In genomic region chr7:17674956-17675300, GRCh38 we compare ENCODE assay signal across 21 cellular contexts.
DNase-seq lines count a peak whose midpoint lies in the region; ATAC-seq and TF ChIP-seq lines count a peak whose summit lies in the region.
"Had no signal": no experiment of that assay in that cellular context is flagged by ENCODE, and none has a peak within 500 bp of the region (broad histone marks: within the 10 kb centered on the region; RNA-seq: fewer than 3 reads in every experiment).

No MANE protein-coding gene starts in this region.

- TF ChIP-seq CTCF in VCaP (conservative IDR thresholded peaks at IDR 0.05) (no peak), smooth muscle cell (IDR thresholded peaks at IDR 0.05; ENCODE audit: borderline replicate concordance, insufficient read depth, poor library complexity, severe bottlenecking) (no peak)

- no peaks in the 10 kb centered on the region for H3K9me3 Mint-ChIP-seq in stimulated activated naive B cell treated with anti-CD40 and anti-IgM and Interleukin-4, amounts not matched to agents 10 μg/mL and 1 μg/mL and 100 μg/mL, for 72 hours
- H3K9me3 Mint-ChIP-seq in activated T-helper 2 cell treated with anti-CD3 and anti-CD28 coated beads, Interferon-gamma antibody, Interleukin-2, Interleukin-4, amounts not matched to agents 10 μg/mL and 5 μg/mL and 100 μg/mL, durations not matched to agents 14 hours and 24 hours and 36 hours, result no peaks in the 10 kb centered on the region
- H3K9me3 Mint-ChIP-seq: IgD-negative memory B cell had no signal

- H3K36me3 Mint-ChIP-seq in stimulated activated naive B cell treated with anti-CD40 and anti-IgM and Interleukin-4, amounts not matched to agents 10 μg/mL and 1 μg/mL and 100 μg/mL, for 72 hours, result no peaks in the 10 kb centered on the region
- H3K36me3 Mint-ChIP-seq in activated T-helper 2 cell treated with anti-CD3 and anti-CD28 coated beads, Interferon-gamma antibody, Interleukin-2, Interleukin-4, amounts not matched to agents 10 μg/mL and 5 μg/mL and 100 μg/mL, durations not matched to agents 14 hours and 24 hours and 36 hours (ENCODE audit: low read depth), result no peaks in the 10 kb centered on the region
- H3K36me3 Mint-ChIP-seq: IgD-negative memory B cell had no signal

- no peak overlapping the region for H3K4me3 Mint-ChIP-seq in stimulated activated naive B cell treated with anti-CD40 and anti-IgM and Interleukin-4, amounts not matched to agents 10 μg/mL and 1 μg/mL and 100 μg/mL, for 72 hours
- no peak overlapping the region for H3K4me3 Mint-ChIP-seq in activated T-helper 2 cell treated with anti-CD3 and anti-CD28 coated beads, Interferon-gamma antibody, Interleukin-2, Interleukin-4, amounts not matched to agents 10 μg/mL and 5 μg/mL and 100 μg/mL, durations not matched to agents 14 hours and 24 hours and 36 hours (ENCODE audit: low read depth)
- H3K4me3 Mint-ChIP-seq: IgD-negative memory B cell had no signal

- intact Hi-C loops in activated T-helper 2 cell treated with anti-CD3 and anti-CD28 coated beads, Interferon-gamma antibody, Interleukin-2, Interleukin-4, amounts not matched to agents 10 μg/mL and 5 μg/mL and 100 μg/mL, durations not matched to agents 14 hours and 24 hours and 36 hours (cut with micrococcal nuclease), result no loop called here

- no peak overlapping the region for H3K27ac Mint-ChIP-seq in stimulated activated naive B cell treated with anti-CD40 and anti-IgM and Interleukin-4, amounts not matched to agents 10 μg/mL and 1 μg/mL and 100 μg/mL, for 72 hours
- no peak overlapping the region for H3K27ac Mint-ChIP-seq in activated T-helper 2 cell treated with anti-CD3 and anti-CD28 coated beads, Interferon-gamma antibody, Interleukin-2, Interleukin-4, amounts not matched to agents 10 μg/mL and 5 μg/mL and 100 μg/mL, durations not matched to agents 14 hours and 24 hours and 36 hours
- H3K27ac Mint-ChIP-seq: IgD-negative memory B cell had no signal

- no peaks in the 10 kb centered on the region for H3K27me3 ChIP-seq in GM23248 (replicated peaks; ENCODE audit: insufficient read depth)
- H3K27me3 ChIP-seq in smooth muscle cell (ENCODE audit: low read depth), result no peaks in the 10 kb centered on the region

- H3K4me2 ChIP-seq in GM23248 (ENCODE audit: unreplicated experiment), result no peak overlapping the region
- H3K4me2 ChIP-seq in smooth muscle cell, result no peak overlapping the region
- H3K4me2 ChIP-seq: SK-N-SH had no signal

- no peaks in the 10 kb centered on the region for H3K9me3 ChIP-seq in GM23248 (ENCODE audit: low read depth)
- H3K9me3 ChIP-seq in smooth muscle cell (replicated peaks; ENCODE audit: low read depth), result no peaks in the 10 kb centered on the region
- H3K9me3 ChIP-seq: HAP-1, SK-N-SH had no signal

- DNase-seq in GM23248, result no peak
- DNase-seq in left kidney (ENCODE audit: low read depth, low spot score), result peak; percentile 48
- DNase-seq in smooth muscle cell (lab: John Stamatoyannopoulos, UW; ENCODE audit: unreplicated experiment), result no peak
- DNase-seq in DMS153 (lab: John Stamatoyannopoulos, UW), result no peak
- DNase-seq in NCI-H2196 treated with DMSO at 0.1 percent for 48 hours (lab: John Stamatoyannopoulos, UW; ENCODE audit: unreplicated experiment), result no peak
- DNase-seq in stimulated activated naive B cell treated with anti-CD40 and anti-IgM and Interleukin-4, amounts not matched to agents 10 μg/mL and 1 μg/mL and 100 μg/mL, for 72 hours, result no peak
- no peak for DNase-seq in activated T-helper 2 cell treated with anti-CD3 and anti-CD28 coated beads, Interferon-gamma antibody, Interleukin-2, Interleukin-4, amounts not matched to agents 10 μg/mL and 5 μg/mL and 100 μg/mL, durations not matched to agents 14 hours and 24 hours and 36 hours (ENCODE audit: low spot score)
- DNase-seq: ACHN, C1 segment of cervical spinal cord, DMS 273 treated with DMSO at 0.1 percent for 48 hours, GDM1, Karpas-422, NCI-H1092 treated with DMSO at 0.1 percent for 48 hours, NCI-H2081 treated with DMSO at 0.1 percent for 48 hours, NCI-H510A treated with DMSO at 0.1 percent for 48 hours, NCI-H774, SHP77 treated with DMSO at 0.1 percent for 48 hours, SK-N-SH had no signal

- H3K4me1 ChIP-seq in GM23248 (ENCODE audit: insufficient read depth), result peaks cover 37% of the 10 kb centered on the region
- H3K4me1 ChIP-seq in smooth muscle cell (ENCODE audit: low read depth), result peaks cover 23% of the 10 kb centered on the region
- H3K4me1 ChIP-seq: HAP-1 had no signal

- H3K36me3 ChIP-seq in GM23248 (ENCODE audit: low read depth), result no peaks in the 10 kb centered on the region
- H3K36me3 ChIP-seq in smooth muscle cell (ENCODE audit: low read depth), result no peaks in the 10 kb centered on the region
- H3K36me3 ChIP-seq: HAP-1 had no signal

- in situ Hi-C loops in GM23248 (cut with MboI), result loop anchor here (25.0 kb wide), 2 partner anchors 688 to 887 kb away; no protein-coding TSS in a partner anchor

- no peaks in the 10 kb centered on the region for H3K9me2 ChIP-seq in GM23248 (ENCODE audit: insufficient read depth)
- H3K9me2 ChIP-seq: SK-N-SH had no signal

- no peaks in the 10 kb centered on the region for H3K27me3 Mint-ChIP-seq in stimulated activated naive B cell treated with anti-CD40 and anti-IgM and Interleukin-4, amounts not matched to agents 10 μg/mL and 1 μg/mL and 100 μg/mL, for 72 hours
- H3K27me3 Mint-ChIP-seq in activated T-helper 2 cell treated with anti-CD3 and anti-CD28 coated beads, Interferon-gamma antibody, Interleukin-2, Interleukin-4, amounts not matched to agents 10 μg/mL and 5 μg/mL and 100 μg/mL, durations not matched to agents 14 hours and 24 hours and 36 hours (ENCODE audit: low read depth), result peaks cover 3% of the 10 kb centered on the region
- H3K27me3 Mint-ChIP-seq: IgD-negative memory B cell had no signal

- WGBS in GM23248 (ENCODE audit: low coverage in 1 of 2, low lambda C conversion rate in 2 of 2, missing lambda C conversion rate in 2 of 2), 2 experiments, result 74 to 75% methylated on average over 5 of the region's 5 CpGs
- 53% methylated on average over 5 of the region's 5 CpGs for WGBS in smooth muscle cell (ENCODE audit: low lambda C conversion rate)

- no peaks in the 10 kb centered on the region for H3K4me1 Mint-ChIP-seq in stimulated activated naive B cell treated with anti-CD40 and anti-IgM and Interleukin-4, amounts not matched to agents 10 μg/mL and 1 μg/mL and 100 μg/mL, for 72 hours
- H3K4me1 Mint-ChIP-seq in activated T-helper 2 cell treated with anti-CD3 and anti-CD28 coated beads, Interferon-gamma antibody, Interleukin-2, Interleukin-4, amounts not matched to agents 10 μg/mL and 5 μg/mL and 100 μg/mL, durations not matched to agents 14 hours and 24 hours and 36 hours (ENCODE audit: low read depth), result peaks cover 4% of the 10 kb centered on the region
- H3K4me1 Mint-ChIP-seq: IgD-negative memory B cell had no signal

- H4K20me1 ChIP-seq in GM23248 (ENCODE audit: insufficient read depth) (no peaks in the 10 kb centered on the region), smooth muscle cell (ENCODE audit: low read depth) (no peaks in the 10 kb centered on the region)

- H3F3A ChIP-seq in GM23248 (ENCODE audit: insufficient read depth) (peaks cover 37% of the 10 kb centered on the region), smooth muscle cell (ENCODE audit: low read depth) (peaks cover 16% of the 10 kb centered on the region)

- H2AFZ ChIP-seq in GM23248, result peak overlapping the region; percentile 42; the same call in 1 of the 2 replicates
- H2AFZ ChIP-seq in smooth muscle cell (ENCODE audit: low read depth), result no peak overlapping the region

- ATAC-seq in stimulated activated naive B cell treated with anti-CD40 and anti-IgM and Interleukin-4, amounts not matched to agents 10 μg/mL and 1 μg/mL and 100 μg/mL, for 72 hours (replicated peaks), result no peak

- H3K79me2 ChIP-seq in GM23248 (ENCODE audit: insufficient read depth) (no peaks in the 10 kb centered on the region), smooth muscle cell (ENCODE audit: low read depth) (no peaks in the 10 kb centered on the region)

- no peak overlapping the region for H3K27ac ChIP-seq in GM23248
- peak overlapping the region; percentile 76 for H3K27ac ChIP-seq in VCaP
- H3K27ac ChIP-seq in smooth muscle cell (ENCODE audit: low read depth), result peak overlapping the region; percentile 47

- no peak overlapping the region for H3K4me3 ChIP-seq in GM23248
- H3K4me3 ChIP-seq in smooth muscle cell, result no peak overlapping the region
- H3K4me3 ChIP-seq: HAP-1 had no signal

- H3K9ac ChIP-seq in GM23248 (no peak overlapping the region), smooth muscle cell (ENCODE audit: low read depth) (no peak overlapping the region)
- H3K9ac ChIP-seq: SK-N-SH had no signal
